19 cellular contexts compared by ENCODE assay signal in genomic region chr19:13252569-13253335, GRCh38.
DNase-seq lines count a peak whose midpoint lies in the region; ATAC-seq and TF ChIP-seq lines count a peak whose summit lies in the region.
"Had no signal": no experiment of that assay in that cellular context is flagged by ENCODE, and none has a peak within 500 bp of the region (broad histone marks: within the 10 kb centered on the region; RNA-seq: fewer than 3 reads in every experiment).

No MANE protein-coding gene starts in this region.

- intact Hi-C loops in left ventricle myocardium inferior (cut with micrococcal nuclease) = loop anchor here (10.0 kb wide), 1 partner anchor 58 kb away; no protein-coding TSS in a partner anchor

- TF ChIP-seq CTCF in left ventricle myocardium inferior (IDR thresholded peaks at IDR 0.05; ENCODE audit: borderline replicate concordance) = no peak

- H3K27me3 ChIP-seq in left ventricle myocardium inferior (ENCODE audit: low read depth) = peaks cover 20% of the 10 kb centered on the region
- H3K27me3 ChIP-seq: BLaER1 had no signal

- H3K36me3 ChIP-seq in left ventricle myocardium inferior = no peaks in the 10 kb centered on the region
- H3K36me3 ChIP-seq: BLaER1, HAP-1 had no signal

- no peaks in the 10 kb centered on the region for H3K9me3 ChIP-seq in left ventricle myocardium inferior (replicated peaks)
- H3K9me3 ChIP-seq: Caco-2, HAP-1 had no signal

- peak; percentile 31 for DNase-seq in ELF-1 (ENCODE audit: low read depth, low spot score)
- DNase-seq in RPMI7951 (ENCODE audit: low read depth) = peak; percentile 76
- DNase-seq in foreskin melanocyte = peak; percentile 44
- no peak for DNase-seq in left ventricle myocardium inferior
- no peak for DNase-seq in D341Med (ENCODE audit: low spot score)
- DNase-seq: Caco-2; CD4-positive, CD25-positive, alpha-beta regulatory T cell; CD8-positive, alpha-beta T cell; DMS 273 treated with DMSO at 0.1 percent for 48 hours; DMS79; EL; GF-D8; GOT3; HFFc6 had no signal

- H3K4me1 ChIP-seq in left ventricle myocardium inferior = no peaks in the 10 kb centered on the region
- H3K4me1 ChIP-seq: BLaER1, Caco-2, HAP-1 had no signal

- no peak overlapping the region for H3K27ac ChIP-seq in left ventricle myocardium inferior (replicated peaks)
- H3K27ac ChIP-seq: 22Rv1, BLaER1, C4-2B had no signal

- no peak overlapping the region for H3K4me3 ChIP-seq in left ventricle myocardium inferior
- H3K4me3 ChIP-seq: BLaER1, HAP-1 had no signal

- ATAC-seq in HG02642 (IDR thresholded peaks at IDR 0.05; ENCODE audit: poor library complexity, unreplicated experiment) = no peak
- ATAC-seq: CD8-positive, alpha-beta T cell had no signal

Comparison
In these comparisons a context has a peak if more than half of its experiments do, and no peak if none do; other contexts are left out.
1. DNase-seq: peak in ELF-1 (single experiment), RPMI7951 (single experiment) and foreskin melanocyte (single experiment); none in left ventricle myocardium inferior (single experiment) and D341Med (single experiment).